ENCODE assay signal across 8 cellular contexts in the genomic region with DNA sequence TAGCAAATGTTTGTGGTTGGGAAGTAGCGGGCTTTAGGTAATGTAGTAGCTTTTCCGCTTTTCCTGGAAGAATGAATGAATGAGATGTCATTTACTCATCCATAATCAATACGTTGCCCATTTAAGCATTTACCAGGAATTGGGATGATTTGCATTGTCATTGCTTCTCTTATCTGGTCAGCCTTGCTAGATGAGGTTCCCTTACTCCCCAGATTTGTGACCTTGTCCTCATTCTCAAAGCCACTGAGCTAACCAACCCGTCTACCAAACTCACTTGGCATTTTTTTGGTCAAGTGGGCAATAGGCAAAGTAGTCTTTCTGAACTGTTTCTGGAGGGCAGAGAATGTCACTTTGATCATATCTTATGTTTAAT. TPM values are rescaled to one million over a fixed set of nuclear protein-coding genes. Genes with fewer than 3 reads are reported as not detected.
DNase-seq lines count a peak whose midpoint lies in the region; ATAC-seq, FAIRE-seq and TF ChIP-seq lines count a peak whose summit lies in the region.

No MANE protein-coding gene starts in this region.

- H3K9ac ChIP-seq in keratinocyte (ENCODE audit: control insufficient read depth, extremely low read depth, insufficient read depth, low read length), result peak overlapping the region; percentile 81

- H3K4me3 ChIP-seq in keratinocyte (ENCODE audit: control insufficient read depth in 2 of 3, extremely low read depth in 1 of 3, insufficient read depth in 2 of 3, low read depth in 1 of 3, low read length in 3 of 3) (peak overlapping the region; percentile 57 to 95 (median 66)), thoracic aorta (peak overlapping the region; percentile 79)

- H3K36me3 Mint-ChIP-seq in activated CD8-positive, alpha-beta memory T cell treated with anti-CD3 and anti-CD28 coated beads, Interleukin-2, amount 10 ng/mL, durations not matched to agents 7 days and 5 days, result peaks cover 29% of the 10 kb centered on the region
- H3K36me3 Mint-ChIP-seq in activated T-helper 2 cell treated with anti-CD3 and anti-CD28 coated beads, Interferon-gamma antibody, Interleukin-2, Interleukin-4, amounts not matched to agents 10 μg/mL and 5 μg/mL and 100 μg/mL, durations not matched to agents 14 hours and 24 hours and 36 hours (ENCODE audit: low read depth), result peaks cover 15% of the 10 kb centered on the region

- H2AFZ ChIP-seq in keratinocyte (ENCODE audit: control insufficient read depth, low read length), result peak overlapping the region; percentile 58

- H3K36me3 ChIP-seq in keratinocyte (ENCODE audit: control insufficient read depth in 2 of 2, extremely low read depth in 1 of 2, insufficient read depth in 2 of 2, low read length in 2 of 2) (no peaks in the 10 kb centered on the region), thoracic aorta (no peaks in the 10 kb centered on the region)

- H3K27ac ChIP-seq in keratinocyte (ENCODE audit: control insufficient read depth, insufficient read depth, low read length) (peak overlapping the region; percentile 54), thoracic aorta (peak overlapping the region; percentile 47 to 59)

- peak overlapping the region; percentile 75 for H3K27ac Mint-ChIP-seq in activated CD8-positive, alpha-beta memory T cell treated with anti-CD3 and anti-CD28 coated beads, Interleukin-2, amount 10 ng/mL, durations not matched to agents 7 days and 5 days
- H3K27ac Mint-ChIP-seq in activated T-helper 2 cell treated with anti-CD3 and anti-CD28 coated beads, Interferon-gamma antibody, Interleukin-2, Interleukin-4, amounts not matched to agents 10 μg/mL and 5 μg/mL and 100 μg/mL, durations not matched to agents 14 hours and 24 hours and 36 hours, result peak overlapping the region; percentile 80

- intact Hi-C loops in activated T-helper 2 cell treated with anti-CD3 and anti-CD28 coated beads, Interferon-gamma antibody, Interleukin-2, Interleukin-4, amounts not matched to agents 10 μg/mL and 5 μg/mL and 100 μg/mL, durations not matched to agents 14 hours and 24 hours and 36 hours (cut with micrococcal nuclease), result loop anchor here (2.0 to 5.0 kb wide), 6 partner anchors 35 to 390 kb away; partner anchors contain the start of genes INO80C, RMP24 and ZNF397

- H3K27me3 ChIP-seq in keratinocyte (ENCODE audit: control insufficient read depth, extremely low read depth, insufficient read depth, low read length) (no peaks in the 10 kb centered on the region), thoracic aorta (replicated peaks; ENCODE audit: insufficient read depth) (no peaks in the 10 kb centered on the region)

- no peak for TF ChIP-seq CTCF in keratinocyte (optimal IDR thresholded peaks at IDR 0.05 in 1 of 3, IDR thresholded peaks at IDR 0.05 in 1 of 3, conservative IDR thresholded peaks at IDR 0.05 in 1 of 3; ENCODE audit: extremely low read depth in 1 of 3, insufficient read depth in 2 of 3, low read length in 3 of 3)
- no peak for TF ChIP-seq CTCF in thoracic aorta (IDR thresholded peaks at IDR 0.05)

- no peak for ATAC-seq in activated CD8-positive, alpha-beta memory T cell treated with anti-CD3 and anti-CD28 coated beads, Interleukin-2, amount 10 ng/mL, durations not matched to agents 7 days and 5 days
- ATAC-seq in thoracic aorta (ENCODE audit: insufficient number of reproducible peaks, low FRiP score, low read depth), result no peak
- ATAC-seq in GM18870 (IDR thresholded peaks at IDR 0.05; ENCODE audit: unreplicated experiment), result no peak
- ATAC-seq in GM18861 (IDR thresholded peaks at IDR 0.05; ENCODE audit: unreplicated experiment), result no peak

- H3K79me2 ChIP-seq in keratinocyte (ENCODE audit: control insufficient read depth, insufficient read depth, low read length), result peaks cover 49% of the 10 kb centered on the region

- no peaks in the 10 kb centered on the region for H3K9me3 ChIP-seq in keratinocyte (ENCODE audit: control insufficient read depth, low read depth, low read length)
- H3K9me3 ChIP-seq in thoracic aorta, result no peaks in the 10 kb centered on the region

- H3K27me3 Mint-ChIP-seq in activated CD8-positive, alpha-beta memory T cell treated with anti-CD3 and anti-CD28 coated beads, Interleukin-2, amount 10 ng/mL, durations not matched to agents 7 days and 5 days, result peaks cover 20% of the 10 kb centered on the region
- H3K27me3 Mint-ChIP-seq in activated T-helper 2 cell treated with anti-CD3 and anti-CD28 coated beads, Interferon-gamma antibody, Interleukin-2, Interleukin-4, amounts not matched to agents 10 μg/mL and 5 μg/mL and 100 μg/mL, durations not matched to agents 14 hours and 24 hours and 36 hours (ENCODE audit: low read depth), result peaks cover 23% of the 10 kb centered on the region

- peaks cover 22% of the 10 kb centered on the region for H3K4me1 Mint-ChIP-seq in activated CD8-positive, alpha-beta memory T cell treated with anti-CD3 and anti-CD28 coated beads, Interleukin-2, amount 10 ng/mL, durations not matched to agents 7 days and 5 days
- H3K4me1 Mint-ChIP-seq in activated T-helper 2 cell treated with anti-CD3 and anti-CD28 coated beads, Interferon-gamma antibody, Interleukin-2, Interleukin-4, amounts not matched to agents 10 μg/mL and 5 μg/mL and 100 μg/mL, durations not matched to agents 14 hours and 24 hours and 36 hours (ENCODE audit: low read depth), result peaks cover 21% of the 10 kb centered on the region

- peak overlapping the region; percentile 80 for H3K4me2 ChIP-seq in keratinocyte (ENCODE audit: control insufficient read depth, extremely low read depth, insufficient read depth, low read depth, low read length)

- dilution Hi-C loops in keratinocyte (cut with MboI; ENCODE audit: extremely low pct_ligation_motif_present, low sequenced_read_pairs), result no loop called here

- DNase-seq in activated CD8-positive, alpha-beta memory T cell treated with anti-CD3 and anti-CD28 coated beads, Interleukin-2, amount 10 ng/mL, durations not matched to agents 7 days and 5 days, result no peak
- no peak for DNase-seq in activated CD8-positive, alpha-beta memory T cell treated with anti-CD3 and anti-CD28 coated beads for 24 hours
- no peak for DNase-seq in activated T-helper 2 cell treated with anti-CD3 and anti-CD28 coated beads, Interferon-gamma antibody, Interleukin-2, Interleukin-4, amounts not matched to agents 10 μg/mL and 5 μg/mL and 100 μg/mL, durations not matched to agents 14 hours and 24 hours and 36 hours (ENCODE audit: low spot score)
- DNase-seq in keratinocyte (ENCODE audit: low read depth, low spot score) (no peak), thoracic aorta (ENCODE audit: low spot score) (no peak), SIG-M5 treated with dmso at 0.1 percent for 504 hours (lab: John Stamatoyannopoulos, UW; ENCODE audit: unreplicated experiment) (no peak)

- H3K4me1 ChIP-seq in keratinocyte (ENCODE audit: control insufficient read depth, extremely low read depth, insufficient read depth, low read length) (peaks cover 16% of the 10 kb centered on the region), thoracic aorta (ENCODE audit: control insufficient read depth in 1 of 2, low read depth in 2 of 2) (peaks cover 14 to 16% of the 10 kb centered on the region in 2 donors)

- H3K4me3 Mint-ChIP-seq in activated CD8-positive, alpha-beta memory T cell treated with anti-CD3 and anti-CD28 coated beads, Interleukin-2, amount 10 ng/mL, durations not matched to agents 7 days and 5 days, result peak overlapping the region; percentile 73
- peak overlapping the region; percentile 73 for H3K4me3 Mint-ChIP-seq in activated T-helper 2 cell treated with anti-CD3 and anti-CD28 coated beads, Interferon-gamma antibody, Interleukin-2, Interleukin-4, amounts not matched to agents 10 μg/mL and 5 μg/mL and 100 μg/mL, durations not matched to agents 14 hours and 24 hours and 36 hours (ENCODE audit: low read depth)

- no peak for FAIRE-seq in keratinocyte (lab: Jason Lieb, UNC)

- no peaks in the 10 kb centered on the region for H3K9me1 ChIP-seq in keratinocyte (ENCODE audit: control insufficient read depth, extremely low read depth, insufficient read depth, low read length)

- CTCF ChIA-PET in activated CD8-positive, alpha-beta memory T cell treated with anti-CD3 and anti-CD28 coated beads, Interleukin-2, amount 10 ng/mL, durations not matched to agents 7 days and 5 days (lab: Charles Lee), result no interaction called here

- H4K20me1 ChIP-seq in keratinocyte (ENCODE audit: control insufficient read depth, extremely low read depth, insufficient read depth, low read length), result no peaks in the 10 kb centered on the region

- peaks cover 7% of the 10 kb centered on the region for H3K9me3 Mint-ChIP-seq in activated CD8-positive, alpha-beta memory T cell treated with anti-CD3 and anti-CD28 coated beads, Interleukin-2, amount 10 ng/mL, durations not matched to agents 7 days and 5 days (ENCODE audit: low read depth)
- H3K9me3 Mint-ChIP-seq in activated T-helper 2 cell treated with anti-CD3 and anti-CD28 coated beads, Interferon-gamma antibody, Interleukin-2, Interleukin-4, amounts not matched to agents 10 μg/mL and 5 μg/mL and 100 μg/mL, durations not matched to agents 14 hours and 24 hours and 36 hours, result peaks cover 12% of the 10 kb centered on the region

RNA-seq across cellular contexts. Expression of gene GALNT1, which starts 0.8 kb away (rescaled TPM):
- total RNA-seq in activated CD8-positive, alpha-beta memory T cell treated with anti-CD3 and anti-CD28 coated beads, Interleukin-2, amount 10 ng/mL, durations not matched to agents 7 days and 5 days, result 10 to 100 TPM; 36.2 to 42.7 TPM
- 39.3 and 39.8 TPM in 2 replicates for total RNA-seq in activated T-helper 2 cell treated with anti-CD3 and anti-CD28 coated beads, Interferon-gamma antibody, Interleukin-2, Interleukin-4, amounts not matched to agents 10 μg/mL and 5 μg/mL and 100 μg/mL, durations not matched to agents 14 hours and 24 hours and 36 hours
- 48.1 to 69.4 TPM (median 48.2 TPM) in 3 replicates for polyA plus RNA-seq in keratinocyte
- polyA plus RNA-seq in keratinocyte (2011; ENCODE audit: low read depth), result 20.3 TPM
- polyA plus RNA-seq in keratinocyte (2011; cell fraction: cytosol; rRNA removed), result 31.7 and 59.5 TPM in 2 replicates
- polyA plus RNA-seq in keratinocyte (2011; cell fraction: nucleus; rRNA removed), result 29.7 and 37.9 TPM in 2 replicates
- 34.5 and 40.3 TPM in 2 replicates for polyA plus RNA-seq in keratinocyte (2012; ENCODE audit: low replicate concordance)
- 23.2 to 77.7 TPM (median 50.0 TPM) in 3 replicates for polyA minus RNA-seq in keratinocyte
- polyA minus RNA-seq in keratinocyte (2011; cell fraction: cytosol; rRNA and poly(A)+ RNA removed), result 38.8 TPM
- polyA minus RNA-seq in keratinocyte (2011; cell fraction: nucleus; rRNA and poly(A)+ RNA removed), result 25.2 and 55.2 TPM in 2 replicates
- total RNA-seq in thoracic aorta, result 10 to 100 TPM; 31.1 to 32.0 TPM
